ENCODE assay signal across 16 cellular contexts in genomic region chr3:67521053-67521646, GRCh38.
DNase-seq lines count a peak whose midpoint lies in the region; ATAC-seq and TF ChIP-seq lines count a peak whose summit lies in the region.
"Had no signal": no experiment of that assay in that cellular context is flagged by ENCODE, and none has a peak within 500 bp of the region (broad histone marks: within the 10 kb centered on the region; RNA-seq: fewer than 3 reads in every experiment).

No MANE protein-coding gene starts in this region.

- H3K4me3 ChIP-seq in BLaER1 treated with 17β-estradiol and CSF1 and Interleukin-3, amounts not matched to agents 10 nM and 100 nM: 0 out of 20 replicates have a peak overlapping the region, but pooled peaks of 1 of the 10 experiments have one; percentile 13
- no peak overlapping the region for H3K4me3 ChIP-seq in vagina
- H3K4me3 ChIP-seq: stomach had no signal

- no peak for TF ChIP-seq CTCF in vagina (IDR thresholded peaks at IDR 0.05)

- H3K4me1 ChIP-seq in BLaER1 treated with 17β-estradiol and CSF1 and Interleukin-3, amounts not matched to agents 10 nM and 100 nM: peaks cover 0 to 11% (median 7%) of the 10 kb centered on the region in 10 experiments; a peak in 10 of 20 replicates
- peaks cover 5% of the 10 kb centered on the region for H3K4me1 ChIP-seq in vagina
- H3K4me1 ChIP-seq: stomach had no signal

- intact Hi-C loops in vagina (cut with DNase I): no loop called here

- H4K20me1 ChIP-seq in BLaER1 treated with 17β-estradiol and CSF1 and Interleukin-3, amounts not matched to agents 10 nM and 100 nM: no peaks in the 10 kb centered on the region

- DNase-seq in NCI-H128 (lab: John Stamatoyannopoulos, UW; ENCODE audit: unreplicated experiment) (no peak), GOT3 (lab: John Stamatoyannopoulos, UW) (no peak), vagina (ENCODE audit: extremely low spot score in 2 of 2) (no peak), NCI-H1092 (lab: John Stamatoyannopoulos, UW) (no peak)
- DNase-seq: activated effector memory CD4-positive, alpha-beta T cell treated with anti-CD3 and anti-CD28 coated beads, Interleukin-2, amount 50 U/mL, for 16 hours; aorta; glutamatergic neuron; KBM-7; midbrain; NCI-H1436; occipital lobe; stomach had no signal

- H3K36me3 ChIP-seq in BLaER1 treated with 17β-estradiol and CSF1 and Interleukin-3, amounts not matched to agents 10 nM and 100 nM: peaks cover 0 to 72% (median 5%) of the 10 kb centered on the region in 11 experiments; a peak in 10 of 22 replicates
- peaks cover 0 to 4% of the 10 kb centered on the region in 2 donors for H3K36me3 ChIP-seq in vagina

- H3K9ac ChIP-seq in BLaER1 treated with 17β-estradiol and CSF1 and Interleukin-3, amounts not matched to agents 10 nM and 100 nM: 0 out of 22 replicates have a peak overlapping the region, but pooled peaks of 1 of the 11 experiments have one; percentile 38

- ATAC-seq in GM18868 (IDR thresholded peaks at IDR 0.05; ENCODE audit: unreplicated experiment): peak; percentile 84
- ATAC-seq in GM21786 (IDR thresholded peaks at IDR 0.05; ENCODE audit: unreplicated experiment): peak; percentile 83
- ATAC-seq in HG03439 (IDR thresholded peaks at IDR 0.05; ENCODE audit: unreplicated experiment): peak; percentile 53

- peak overlapping the region in 10 of 11 experiments; percentile 16 to 66 (median 55); a peak in 18 of 22 replicates for H3K4me2 ChIP-seq in BLaER1 treated with 17β-estradiol and CSF1 and Interleukin-3, amounts not matched to agents 10 nM and 100 nM

- H3K27ac ChIP-seq in BLaER1 treated with 17β-estradiol and CSF1 and Interleukin-3, amounts not matched to agents 10 nM and 100 nM: no peak overlapping the region
- H3K27ac ChIP-seq in vagina: no peak overlapping the region
- H3K27ac ChIP-seq: stomach had no signal

- H3K9me3 ChIP-seq in BLaER1 treated with 17β-estradiol and CSF1 and Interleukin-3, amounts not matched to agents 10 nM and 100 nM (replicated peaks in 1 of 11): peaks cover 0 to 5% (median 0%) of the 10 kb centered on the region in 11 experiments; a peak in 1 of 22 replicates
- no peaks in the 10 kb centered on the region for H3K9me3 ChIP-seq in vagina
- H3K9me3 ChIP-seq: stomach had no signal

- no peak for TF ChIP-seq POLR2A in vagina (IDR thresholded peaks at IDR 0.05)

- H3K27me3 ChIP-seq in BLaER1 treated with 17β-estradiol and CSF1 and Interleukin-3, amounts not matched to agents 10 nM and 100 nM: no peaks in the 10 kb centered on the region
- no peaks in the 10 kb centered on the region for H3K27me3 ChIP-seq in vagina
- H3K27me3 ChIP-seq: stomach had no signal
